Comparison of ENCODE assay signal across 1 cellular context in the genomic region with DNA sequence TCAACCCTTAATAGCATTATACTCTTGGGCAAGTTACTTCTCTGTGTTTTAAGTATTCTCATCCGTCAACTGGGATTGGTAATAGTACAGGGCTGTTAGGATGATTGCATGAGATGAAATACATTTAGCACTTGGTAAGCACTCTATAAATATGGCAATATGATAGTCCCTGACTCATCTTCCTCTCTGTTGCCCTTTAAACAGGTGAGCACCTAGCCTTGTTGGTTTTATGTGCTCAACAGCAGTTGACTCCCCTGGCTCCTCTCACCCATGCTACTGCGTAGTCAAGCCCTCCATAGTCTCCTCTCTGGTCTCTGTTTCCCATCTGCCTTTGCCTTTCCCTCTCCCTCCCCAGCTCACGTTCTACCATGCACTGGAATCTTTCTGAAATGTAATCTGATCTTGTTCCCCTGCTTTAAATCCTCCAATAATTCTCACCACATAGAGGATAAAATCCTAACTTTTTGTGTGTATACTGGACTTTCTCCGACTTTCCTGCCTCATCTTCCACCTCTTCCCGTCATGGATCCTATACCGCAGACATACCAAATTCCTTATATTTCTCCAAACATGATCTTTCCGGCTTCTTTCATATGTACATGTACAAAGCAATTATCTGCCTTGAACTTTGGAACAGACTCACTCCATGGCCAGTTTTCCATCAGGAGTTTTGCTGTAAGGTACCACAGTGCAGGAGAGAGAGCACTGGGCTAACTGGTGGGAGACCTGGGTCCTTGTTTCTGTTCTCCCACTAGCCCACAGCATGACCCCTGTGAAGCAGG.
TF ChIP-seq lines count a peak whose summit lies in the region.

No MANE protein-coding gene starts in this region.

TF ChIP-seq in GM23338, 12 proteins besides CTCF, POLR2A, EP300 and RAD21 (continued from another document):
- TF ChIP-seq ETS1 (IDR thresholded peaks at IDR 0.05) (no peak), ZNF114 (CRISPR knock-in tag; IDR thresholded peaks at IDR 0.05) (no peak), ZNF462 (CRISPR knock-in tag; IDR thresholded peaks at IDR 0.05) (no peak), NANOG (IDR thresholded peaks at IDR 0.05; ENCODE audit: borderline replicate concordance) (no peak)
- TF ChIP-seq, protein P1, sequence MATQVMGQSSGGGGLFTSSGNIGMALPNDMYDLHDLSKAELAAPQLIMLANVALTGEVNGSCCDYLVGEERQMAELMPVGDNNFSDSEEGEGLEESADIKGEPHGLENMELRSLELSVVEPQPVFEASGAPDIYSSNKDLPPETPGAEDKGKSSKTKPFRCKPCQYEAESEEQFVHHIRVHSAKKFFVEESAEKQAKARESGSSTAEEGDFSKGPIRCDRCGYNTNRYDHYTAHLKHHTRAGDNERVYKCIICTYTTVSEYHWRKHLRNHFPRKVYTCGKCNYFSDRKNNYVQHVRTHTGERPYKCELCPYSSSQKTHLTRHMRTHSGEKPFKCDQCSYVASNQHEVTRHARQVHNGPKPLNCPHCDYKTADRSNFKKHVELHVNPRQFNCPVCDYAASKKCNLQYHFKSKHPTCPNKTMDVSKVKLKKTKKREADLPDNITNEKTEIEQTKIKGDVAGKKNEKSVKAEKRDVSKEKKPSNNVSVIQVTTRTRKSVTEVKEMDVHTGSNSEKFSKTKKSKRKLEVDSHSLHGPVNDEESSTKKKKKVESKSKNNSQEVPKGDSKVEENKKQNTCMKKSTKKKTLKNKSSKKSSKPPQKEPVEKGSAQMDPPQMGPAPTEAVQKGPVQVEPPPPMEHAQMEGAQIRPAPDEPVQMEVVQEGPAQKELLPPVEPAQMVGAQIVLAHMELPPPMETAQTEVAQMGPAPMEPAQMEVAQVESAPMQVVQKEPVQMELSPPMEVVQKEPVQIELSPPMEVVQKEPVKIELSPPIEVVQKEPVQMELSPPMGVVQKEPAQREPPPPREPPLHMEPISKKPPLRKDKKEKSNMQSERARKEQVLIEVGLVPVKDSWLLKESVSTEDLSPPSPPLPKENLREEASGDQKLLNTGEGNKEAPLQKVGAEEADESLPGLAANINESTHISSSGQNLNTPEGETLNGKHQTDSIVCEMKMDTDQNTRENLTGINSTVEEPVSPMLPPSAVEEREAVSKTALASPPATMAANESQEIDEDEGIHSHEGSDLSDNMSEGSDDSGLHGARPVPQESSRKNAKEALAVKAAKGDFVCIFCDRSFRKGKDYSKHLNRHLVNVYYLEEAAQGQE (IDR thresholded peaks at IDR 0.05; ENCODE audit: unreplicated experiment), result no peak
